Comparison of ENCODE assay signal across 25 cellular contexts in the genomic region with DNA sequence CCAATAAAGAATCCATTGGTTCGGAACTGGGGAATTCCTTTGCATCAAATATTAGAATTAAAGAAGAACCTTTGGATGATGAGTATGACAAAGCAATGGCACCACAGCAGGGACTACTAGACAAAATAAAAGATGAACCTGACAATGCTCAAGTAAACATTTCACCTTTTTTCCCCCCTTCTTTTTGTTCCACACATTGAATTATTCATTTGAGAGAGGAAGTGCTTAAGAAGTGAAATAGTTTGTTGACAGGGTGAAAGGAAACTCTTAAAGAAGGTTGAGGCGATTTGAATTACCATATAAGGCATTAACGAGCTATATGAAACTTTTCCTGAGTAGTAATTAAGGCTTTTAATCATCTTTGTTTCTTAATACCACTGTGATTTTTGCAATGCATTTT.
DNase-seq lines count a peak whose midpoint lies in the region; ATAC-seq and TF ChIP-seq lines count a peak whose summit lies in the region.
"Had no signal": no experiment of that assay in that cellular context is flagged by ENCODE, and none has a peak within 500 bp of the region (broad histone marks: within the 10 kb centered on the region; RNA-seq: fewer than 3 reads in every experiment).

No MANE protein-coding gene starts in this region.

- peak overlapping the region; percentile 6 to 66 (median 34) for H3K27ac Mint-ChIP-seq in CD4-positive, CD25-positive, alpha-beta regulatory T cell
- H3K27ac Mint-ChIP-seq in activated CD4-positive, alpha-beta T cell treated with anti-CD3 and anti-CD28 coated beads for 36 hours, result no peak overlapping the region
- H3K27ac Mint-ChIP-seq: B cell had no signal

- peaks cover 12 to 45% (median 26%) of the 10 kb centered on the region in 4 donors for H3K4me1 Mint-ChIP-seq in CD4-positive, CD25-positive, alpha-beta regulatory T cell
- peaks cover 11% of the 10 kb centered on the region for H3K4me1 Mint-ChIP-seq in activated CD4-positive, alpha-beta T cell treated with anti-CD3 and anti-CD28 coated beads for 36 hours

- H3K9ac ChIP-seq in OCI-LY3 (ENCODE audit: low read length), result no peak overlapping the region; the same call in 1 of the 2 replicates
- H3K9ac ChIP-seq: GM23248 had no signal

- no peaks in the 10 kb centered on the region for H3K27me3 ChIP-seq in CD4-positive, CD25-positive, alpha-beta regulatory T cell (ENCODE audit: control insufficient read depth, insufficient read depth, low read length)
- H3K27me3 ChIP-seq in OCI-LY3 (ENCODE audit: low read depth, low read length), result no peaks in the 10 kb centered on the region

- H3K4me3 ChIP-seq in CD4-positive, CD25-positive, alpha-beta regulatory T cell (ENCODE audit: low read depth, low read length), result peak overlapping the region; percentile 23
- H3K4me3 ChIP-seq in HEK293 (ENCODE audit: low read depth, low read length) (no peak overlapping the region), OCI-LY3 (ENCODE audit: low read length) (no peak overlapping the region)
- H3K4me3 ChIP-seq: GM23248, K562 had no signal

- H3K36me3 Mint-ChIP-seq in CD4-positive, CD25-positive, alpha-beta regulatory T cell, result peaks cover 28% of the 10 kb centered on the region
- peaks cover 19% of the 10 kb centered on the region for H3K36me3 Mint-ChIP-seq in activated CD4-positive, alpha-beta T cell treated with anti-CD3 and anti-CD28 coated beads for 36 hours (ENCODE audit: low read depth)

- no peaks in the 10 kb centered on the region for H3K9me3 Mint-ChIP-seq in CD4-positive, CD25-positive, alpha-beta regulatory T cell
- no peaks in the 10 kb centered on the region for H3K9me3 Mint-ChIP-seq in activated CD4-positive, alpha-beta T cell treated with anti-CD3 and anti-CD28 coated beads for 36 hours (ENCODE audit: low read depth)
- H3K9me3 Mint-ChIP-seq: CD14-positive monocyte had no signal

- no peak for ATAC-seq in CD4-positive, CD25-positive, alpha-beta regulatory T cell (ENCODE audit: low read depth in 2 of 2)
- ATAC-seq in GM18517 (IDR thresholded peaks at IDR 0.05; ENCODE audit: unreplicated experiment), result no peak
- ATAC-seq in HG03565 (IDR thresholded peaks at IDR 0.05; ENCODE audit: unreplicated experiment), result no peak
- ATAC-seq in activated CD4-positive, alpha-beta T cell treated with anti-CD3 and anti-CD28 coated beads for 36 hours, result no peak
- ATAC-seq: HCT116, K562 had no signal

- peak overlapping the region; percentile 38 for H3K4me2 ChIP-seq in OCI-LY3 (ENCODE audit: low read length)

- H3K4me1 ChIP-seq in CD4-positive, CD25-positive, alpha-beta regulatory T cell (ENCODE audit: control insufficient read depth, insufficient read depth, low read length, poor library complexity, severe bottlenecking), result no peaks in the 10 kb centered on the region
- H3K4me1 ChIP-seq in HEK293 (ENCODE audit: control insufficient read depth, insufficient read depth, low read length), result peaks cover 6% of the 10 kb centered on the region; the same call in 1 of the 2 replicates
- H3K4me1 ChIP-seq in OCI-LY3 (ENCODE audit: low read length), result peaks cover 54% of the 10 kb centered on the region

- no peaks in the 10 kb centered on the region for H3K9me3 ChIP-seq in CD4-positive, CD25-positive, alpha-beta regulatory T cell (ENCODE audit: control insufficient read depth in 2 of 2, low read length in 2 of 2)
- no peaks in the 10 kb centered on the region for H3K9me3 ChIP-seq in HEK293 (ENCODE audit: control insufficient read depth, insufficient read depth, low read depth, low read length)
- H3K9me3 ChIP-seq in OCI-LY3 (ENCODE audit: insufficient read depth, low read length), result no peaks in the 10 kb centered on the region

- H2AFZ ChIP-seq in OCI-LY3 (ENCODE audit: low read depth, low read length), result no peak overlapping the region
- H2AFZ ChIP-seq: GM23248 had no signal

- no peak for TF ChIP-seq CTCF in HEK293 (tag by site-specific recombination; IDR thresholded peaks at IDR 0.05)
- no peak for TF ChIP-seq CTCF in OCI-LY3 (IDR thresholded peaks at IDR 0.05; ENCODE audit: low read depth, low read length)

- in situ Hi-C loops in G401 (cut with HindIII; ENCODE audit: low sequenced_read_pairs), result no loop called here

- H3K36me3 ChIP-seq in CD4-positive, CD25-positive, alpha-beta regulatory T cell (ENCODE audit: control insufficient read depth, insufficient read depth, low read length), result peaks cover 14% of the 10 kb centered on the region
- H3K36me3 ChIP-seq in HEK293 (ENCODE audit: control insufficient read depth in 2 of 2, insufficient read depth in 1 of 2, low read length in 2 of 2), result peaks cover 0 to 42% of the 10 kb centered on the region in 2 experiments; a peak in 2 of 3 replicates
- H3K36me3 ChIP-seq in OCI-LY3 (replicated peaks; ENCODE audit: low read depth, low read length), result peaks cover 12% of the 10 kb centered on the region

- no peak overlapping the region for H3K27ac ChIP-seq in CD4-positive, CD25-positive, alpha-beta regulatory T cell (ENCODE audit: insufficient read depth, low read length, poor library complexity, severe bottlenecking)
- H3K27ac ChIP-seq in HEK293 (ENCODE audit: extremely low read depth, low read depth, low read length) (no peak overlapping the region), OCI-LY3 (ENCODE audit: low read length) (peak overlapping the region; percentile 69)
- H3K27ac ChIP-seq: GM23248 had no signal

- POLR2A ChIA-PET in HEK293 (lab: Yijun Ruan, JAX), result no interaction called here
- POLR2A ChIA-PET in activated CD4-positive, alpha-beta T cell treated with anti-CD3 and anti-CD28 coated beads for 36 hours (lab: Charles Lee), result interaction anchor here (0.6 kb wide), 1 partner anchor 671 kb away, joined by 4 read pairs; no protein-coding TSS in a partner anchor

- intact Hi-C loops in activated CD4-positive, alpha-beta T cell treated with anti-CD3 and anti-CD28 coated beads for 36 hours (cut with DNase I, micrococcal nuclease), result no loop called here

- H3K27me3 Mint-ChIP-seq in CD4-positive, CD25-positive, alpha-beta regulatory T cell, result no peaks in the 10 kb centered on the region
- H3K27me3 Mint-ChIP-seq in activated CD4-positive, alpha-beta T cell treated with anti-CD3 and anti-CD28 coated beads for 36 hours, result no peaks in the 10 kb centered on the region
- H3K27me3 Mint-ChIP-seq: B cell had no signal

- CTCF ChIA-PET in HEK293 (lab: Yijun Ruan, JAX), result no interaction called here
- CTCF ChIA-PET in activated CD4-positive, alpha-beta T cell treated with anti-CD3 and anti-CD28 coated beads for 36 hours (lab: Charles Lee), result interaction anchor here (0.6 to 0.8 kb wide), 2 partner anchors 130 to 995 kb away, joined by 3 to 4 read pairs; no protein-coding TSS in a partner anchor

- peak in 1 of 3 donors; percentile 33 for DNase-seq in CD4-positive, CD25-positive, alpha-beta regulatory T cell
- DNase-seq in dermis blood vessel endothelial cell (peak; percentile 41), G401 (ENCODE audit: low spot score) (no peak)
- no peak for DNase-seq in activated CD4-positive, alpha-beta T cell treated with anti-CD3 and anti-CD28 coated beads for 36 hours
- DNase-seq: COR-L47; DMS79; GM23248; MM.1S; NCI-H1048; NCI-H1417 treated with DMSO at 0.1 percent for 48 hours; NCI-H1930; NCI-H2171; NCI-H345; NCI-H524; NCI-H774; NK-92 treated with Interleukin-12 subunit alpha and Interleukin-12 subunit beta, amount 100 ng/mL, for 24 hours; Right ventricle myocardium superior had no signal

- H4K20me1 ChIP-seq in OCI-LY3 (ENCODE audit: insufficient read depth, low read length), result no peaks in the 10 kb centered on the region

- H3K4me3 Mint-ChIP-seq in CD4-positive, CD25-positive, alpha-beta regulatory T cell, result peak overlapping the region in 1 of 4 donors; percentile 54
- no peak overlapping the region for H3K4me3 Mint-ChIP-seq in activated CD4-positive, alpha-beta T cell treated with anti-CD3 and anti-CD28 coated beads for 36 hours
- H3K4me3 Mint-ChIP-seq: B cell, CD14-positive monocyte had no signal

- H3K79me2 ChIP-seq in OCI-LY3 (ENCODE audit: low read length), result no peaks in the 10 kb centered on the region; the same call in 1 of the 2 replicates

TF ChIP-seq in HEK293, 187 proteins besides CTCF, POLR2A, EP300 and RAD21:
- TF ChIP-seq, protein P1, sequence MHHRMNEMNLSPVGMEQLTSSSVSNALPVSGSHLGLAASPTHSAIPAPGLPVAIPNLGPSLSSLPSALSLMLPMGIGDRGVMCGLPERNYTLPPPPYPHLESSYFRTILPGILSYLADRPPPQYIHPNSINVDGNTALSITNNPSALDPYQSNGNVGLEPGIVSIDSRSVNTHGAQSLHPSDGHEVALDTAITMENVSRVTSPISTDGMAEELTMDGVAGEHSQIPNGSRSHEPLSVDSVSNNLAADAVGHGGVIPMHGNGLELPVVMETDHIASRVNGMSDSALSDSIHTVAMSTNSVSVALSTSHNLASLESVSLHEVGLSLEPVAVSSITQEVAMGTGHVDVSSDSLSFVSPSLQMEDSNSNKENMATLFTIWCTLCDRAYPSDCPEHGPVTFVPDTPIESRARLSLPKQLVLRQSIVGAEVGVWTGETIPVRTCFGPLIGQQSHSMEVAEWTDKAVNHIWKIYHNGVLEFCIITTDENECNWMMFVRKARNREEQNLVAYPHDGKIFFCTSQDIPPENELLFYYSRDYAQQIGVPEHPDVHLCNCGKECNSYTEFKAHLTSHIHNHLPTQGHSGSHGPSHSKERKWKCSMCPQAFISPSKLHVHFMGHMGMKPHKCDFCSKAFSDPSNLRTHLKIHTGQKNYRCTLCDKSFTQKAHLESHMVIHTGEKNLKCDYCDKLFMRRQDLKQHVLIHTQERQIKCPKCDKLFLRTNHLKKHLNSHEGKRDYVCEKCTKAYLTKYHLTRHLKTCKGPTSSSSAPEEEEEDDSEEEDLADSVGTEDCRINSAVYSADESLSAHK (tag by site-specific recombination; IDR thresholded peaks at IDR 0.05), result 0 out of 2 replicates have a peak, but pooled peaks have one; percentile 14
- no peak for TF ChIP-seq ZNF19 (tag by site-specific recombination; IDR thresholded peaks at IDR 0.05; ENCODE audit: low read depth)
- TF ChIP-seq, protein P2, sequence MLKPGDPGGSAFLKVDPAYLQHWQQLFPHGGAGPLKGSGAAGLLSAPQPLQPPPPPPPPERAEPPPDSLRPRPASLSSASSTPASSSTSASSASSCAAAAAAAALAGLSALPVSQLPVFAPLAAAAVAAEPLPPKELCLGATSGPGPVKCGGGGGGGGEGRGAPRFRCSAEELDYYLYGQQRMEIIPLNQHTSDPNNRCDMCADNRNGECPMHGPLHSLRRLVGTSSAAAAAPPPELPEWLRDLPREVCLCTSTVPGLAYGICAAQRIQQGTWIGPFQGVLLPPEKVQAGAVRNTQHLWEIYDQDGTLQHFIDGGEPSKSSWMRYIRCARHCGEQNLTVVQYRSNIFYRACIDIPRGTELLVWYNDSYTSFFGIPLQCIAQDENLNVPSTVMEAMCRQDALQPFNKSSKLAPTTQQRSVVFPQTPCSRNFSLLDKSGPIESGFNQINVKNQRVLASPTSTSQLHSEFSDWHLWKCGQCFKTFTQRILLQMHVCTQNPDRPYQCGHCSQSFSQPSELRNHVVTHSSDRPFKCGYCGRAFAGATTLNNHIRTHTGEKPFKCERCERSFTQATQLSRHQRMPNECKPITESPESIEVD (tag by site-specific recombination; IDR thresholded peaks at IDR 0.05), result peak; percentile 32
